ENCODE assay signal across 16 cellular contexts in the genomic region with DNA sequence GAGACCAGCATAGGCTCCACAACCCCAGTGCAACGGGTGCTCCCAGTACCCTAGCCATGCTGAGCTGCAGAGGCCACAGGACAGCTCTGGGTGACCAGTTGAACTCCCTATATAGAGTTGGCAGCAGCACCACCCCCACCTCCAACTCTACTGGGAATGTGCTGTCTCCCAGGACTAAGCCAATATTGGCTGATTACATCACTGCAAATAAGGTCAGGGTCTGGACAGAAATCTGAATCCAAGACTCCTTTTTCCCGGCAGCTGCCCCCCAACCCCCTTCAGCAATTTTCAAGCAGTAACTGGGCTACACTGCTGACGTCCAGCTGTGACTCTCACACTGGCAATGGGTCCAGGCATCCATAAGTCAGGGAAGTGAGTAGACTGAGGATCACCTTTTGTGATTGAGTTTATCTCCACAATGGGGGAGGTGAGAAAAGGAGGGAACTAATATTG. TPM values are rescaled to one million over a fixed set of nuclear protein-coding genes. Genes with fewer than 3 reads are reported as not detected.
"Had no signal": no experiment of that assay in that cellular context is flagged by ENCODE, and none has a peak within 500 bp of the region (broad histone marks: within the 10 kb centered on the region; RNA-seq: fewer than 3 reads in every experiment).

A gene with protein sequence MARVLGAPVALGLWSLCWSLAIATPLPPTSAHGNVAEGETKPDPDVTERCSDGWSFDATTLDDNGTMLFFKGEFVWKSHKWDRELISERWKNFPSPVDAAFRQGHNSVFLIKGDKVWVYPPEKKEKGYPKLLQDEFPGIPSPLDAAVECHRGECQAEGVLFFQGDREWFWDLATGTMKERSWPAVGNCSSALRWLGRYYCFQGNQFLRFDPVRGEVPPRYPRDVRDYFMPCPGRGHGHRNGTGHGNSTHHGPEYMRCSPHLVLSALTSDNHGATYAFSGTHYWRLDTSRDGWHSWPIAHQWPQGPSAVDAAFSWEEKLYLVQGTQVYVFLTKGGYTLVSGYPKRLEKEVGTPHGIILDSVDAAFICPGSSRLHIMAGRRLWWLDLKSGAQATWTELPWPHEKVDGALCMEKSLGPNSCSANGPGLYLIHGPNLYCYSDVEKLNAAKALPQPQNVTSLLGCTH (minus strand): TSS at position 82 of the 453 bp plus-strand sequence. CDS start 24 bp downstream, at position 58.

- H3K36me3 ChIP-seq: SJSA1 had no signal

- H3K9ac ChIP-seq: parathyroid adenoma had no signal

- H3K4me3 ChIP-seq: coronary artery, mucosa of descending colon, SJSA1 had no signal

- H3K27me3 ChIP-seq: foreskin keratinocyte, SJSA1 had no signal

- DNase-seq: activated naive CD8-positive, alpha-beta T cell treated with anti-CD3 and anti-CD28 coated beads for 36 hours; activated T-cell treated with anti-CD3 and anti-CD28 coated beads, Interleukin-2, amount 50 U/mL, for 1 hour; amniotic stem cell; cerebellar nuclear complex; foreskin keratinocyte; immature natural killer cell; left ventricle myocardium superior; mucosa of descending colon; nephron progenitor cell; nucleus accumbens; right cardiac atrium; stimulated activated CD4-positive, alpha-beta T cell treated with anti-CD3 and anti-CD28 coated beads, Interleukin-1b, Interleukin-23, amount 100 ng/mL, for 48 hours had no signal

- ATAC-seq: activated CD4-positive, CD25-positive, alpha-beta regulatory T cell treated with anti-CD3 and anti-CD28 coated beads, Interleukin-2, amount 50 U/mL, for 24 hours; foreskin keratinocyte; left ventricle myocardium superior; mucosa of descending colon; right cardiac atrium had no signal

- H3K4me1 ChIP-seq: foreskin keratinocyte, parathyroid adenoma, SJSA1 had no signal

- H3K9me3 ChIP-seq: mucosa of descending colon, SJSA1 had no signal

- H2AFZ ChIP-seq: parathyroid adenoma had no signal

- H3K27ac ChIP-seq: foreskin keratinocyte, parathyroid adenoma, SJSA1 had no signal

- H3K79me2 ChIP-seq: parathyroid adenoma had no signal

RNA-seq across cellular contexts. Expression of the gene that starts here (rescaled TPM):
- total RNA-seq: activated naive CD8-positive, alpha-beta T cell treated with anti-CD3 and anti-CD28 coated beads for 36 hours; left ventricle myocardium superior had no signal
- polyA plus RNA-seq: immature natural killer cell had no signal
